ENCODE assay signal across 24 cellular contexts in genomic region chr6:136063095-136063494, GRCh38.
A peak's percentile ranks its signal among the peaks of the same experiment; 100 is the strongest.
DNase-seq lines count a peak whose midpoint lies in the region; ATAC-seq and TF ChIP-seq lines count a peak whose summit lies in the region.
"Had no signal": no experiment of that assay in that cellular context is flagged by ENCODE, and none has a peak within 500 bp of the region (broad histone marks: within the 10 kb centered on the region; RNA-seq: fewer than 3 reads in every experiment).

No MANE protein-coding gene starts in this region.

- H3K36me3 Mint-ChIP-seq in CD4-positive, alpha-beta memory T cell: no peaks in the 10 kb centered on the region
- H3K36me3 Mint-ChIP-seq: activated naive CD4-positive, alpha-beta T cell treated with anti-CD3 and anti-CD28 coated beads, Interleukin-2, amount 50 U/mL, for 72 hours had no signal

- H3K9me3 ChIP-seq in CD4-positive, alpha-beta memory T cell (ENCODE audit: control insufficient read depth in 1 of 2, low read length in 2 of 2): no peaks in the 10 kb centered on the region
- H3K9me3 ChIP-seq: BLaER1, body of pancreas, Caco-2, gastroesophageal sphincter, prostate gland had no signal

- no peak overlapping the region for H3K4me3 Mint-ChIP-seq in CD4-positive, alpha-beta memory T cell
- H3K4me3 Mint-ChIP-seq: T-cell had no signal

- no peaks in the 10 kb centered on the region for H3K4me1 Mint-ChIP-seq in CD4-positive, alpha-beta memory T cell
- H3K4me1 Mint-ChIP-seq: T-cell had no signal

- H3K27ac ChIP-seq in CD4-positive, alpha-beta memory T cell (ENCODE audit: low read depth, low read length): no peak overlapping the region
- H3K27ac ChIP-seq: BLaER1, body of pancreas, epithelial cell of prostate, gastroesophageal sphincter, prostate gland had no signal

- intact Hi-C loops in CD4-positive, alpha-beta memory T cell (cut with micrococcal nuclease): no loop called here

- CTCF ChIA-PET in CD4-positive, alpha-beta memory T cell (lab: Charles Lee; ENCODE audit: partially characterized antibody): no interaction called here

- no peaks in the 10 kb centered on the region for H3K9me3 Mint-ChIP-seq in CD4-positive, alpha-beta memory T cell
- H3K9me3 Mint-ChIP-seq: activated naive CD4-positive, alpha-beta T cell treated with anti-CD3 and anti-CD28 coated beads, Interleukin-2, amount 50 U/mL, for 72 hours; T-cell had no signal

- TF ChIP-seq CTCF in fibroblast of villous mesenchyme (IDR thresholded peaks at IDR 0.05; ENCODE audit: insufficient read depth, low read depth, low read length): no peak

- H3K4me3 ChIP-seq in fibroblast of villous mesenchyme (ENCODE audit: low read depth, low read length): no peak overlapping the region
- H3K4me3 ChIP-seq in CD4-positive, alpha-beta memory T cell (ENCODE audit: low read length in 2 of 2): no peak overlapping the region
- H3K4me3 ChIP-seq: BLaER1, body of pancreas, gastroesophageal sphincter, prostate gland had no signal

- peaks cover 3% of the 10 kb centered on the region in 2 donors for H3K27me3 Mint-ChIP-seq in CD4-positive, alpha-beta memory T cell

- no peak overlapping the region for H3K27ac Mint-ChIP-seq in CD4-positive, alpha-beta memory T cell
- H3K27ac Mint-ChIP-seq: activated naive CD4-positive, alpha-beta T cell treated with anti-CD3 and anti-CD28 coated beads, Interleukin-2, amount 50 U/mL, for 72 hours; T-cell had no signal

- no peaks in the 10 kb centered on the region for H3K36me3 ChIP-seq in CD4-positive, alpha-beta memory T cell (ENCODE audit: insufficient read depth, low read length)
- H3K36me3 ChIP-seq: BLaER1, gastroesophageal sphincter, prostate gland had no signal

- no peaks in the 10 kb centered on the region for H3K4me1 ChIP-seq in CD4-positive, alpha-beta memory T cell (ENCODE audit: insufficient read depth, low read length)
- H3K4me1 ChIP-seq: body of pancreas, Caco-2, prostate gland had no signal

- DNase-seq in A172 (ENCODE audit: low spot score) (peak; percentile 10), GM03348 (ENCODE audit: low spot score) (peak; percentile 36), amniotic epithelial cell (ENCODE audit: low read depth) (peak; percentile 94), fibroblast of villous mesenchyme (ENCODE audit: low read depth) (peak; percentile 92), NCI-H1694 treated with DMSO at 0.1 percent for 48 hours (lab: John Stamatoyannopoulos, UW) (no peak), NCI-H1092 (lab: John Stamatoyannopoulos, UW) (no peak)
- no peak for DNase-seq in CD4-positive, alpha-beta memory T cell
- DNase-seq: 8988T; activated CD4-positive, alpha-beta T cell treated with anti-CD3 and anti-CD28 coated beads, Interleukin-2, amount 50 U/mL, for 48 hours; activated CD8-positive, alpha-beta memory T cell treated with anti-CD3 and anti-CD28 coated beads, Interleukin-2, amount 50 U/mL, for 4 hours; body of pancreas; Caco-2; MM.1S; NCI-H1436; NCI-H2107; SHP77; stimulated activated CD4-positive, alpha-beta T cell treated with anti-CD3 and anti-CD28 coated beads, Interleukin-1b, Interleukin-23, amount 100 ng/mL, for 48 hours; T-cell had no signal

- no peak for ATAC-seq in HG02970 (IDR thresholded peaks at IDR 0.05; ENCODE audit: low FRiP score, unreplicated experiment)
- ATAC-seq: activated naive CD4-positive, alpha-beta T cell treated with anti-CD3 and anti-CD28 coated beads, Interleukin-2, amount 50 U/mL, for 72 hours; body of pancreas; gastroesophageal sphincter; T-cell had no signal

- POLR2A ChIA-PET in CD4-positive, alpha-beta memory T cell (lab: Charles Lee; ENCODE audit: partially characterized antibody): no interaction called here

- no peaks in the 10 kb centered on the region for H3K27me3 ChIP-seq in CD4-positive, alpha-beta memory T cell (ENCODE audit: insufficient read depth, low read length)
- H3K27me3 ChIP-seq: BLaER1, body of pancreas, gastroesophageal sphincter had no signal

Comparison
In these comparisons a context has a peak if more than half of its experiments do, and no peak if none do; other contexts are left out.
1. DNase-seq: peak in A172 (single experiment), GM03348 (single experiment), amniotic epithelial cell (single experiment) and fibroblast of villous mesenchyme (single experiment); none in NCI-H1694 treated with DMSO at 0.1 percent for 48 hours (single experiment), CD4-positive, alpha-beta memory T cell (0 of 5) and NCI-H1092 (single experiment).